8 cellular contexts compared by ENCODE assay signal in the genomic region with DNA sequence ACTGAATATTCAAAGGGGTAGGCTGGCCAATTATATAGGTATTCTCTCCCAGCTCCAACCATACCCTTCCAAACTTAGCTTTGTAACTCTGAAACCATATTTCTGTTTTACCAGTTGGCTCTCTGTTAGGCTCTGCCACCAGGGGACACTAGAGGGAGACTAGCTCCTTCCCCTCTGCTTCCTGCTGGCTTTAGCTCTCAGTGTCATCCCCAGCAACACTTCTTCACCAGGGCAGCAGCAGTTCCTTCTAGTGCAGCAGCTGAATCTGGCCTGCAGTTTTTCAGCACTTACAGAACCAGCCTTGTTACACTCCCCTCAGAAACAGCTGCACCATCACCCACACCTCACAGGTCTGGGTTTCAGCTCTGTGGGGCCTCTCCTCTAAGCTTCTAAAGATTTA. TPM values are rescaled to one million over a fixed set of nuclear protein-coding genes. Genes with fewer than 3 reads are reported as not detected.
A peak's percentile ranks its signal among the peaks of the same experiment; 100 is the strongest.
DNase-seq lines count a peak whose midpoint lies in the region; ATAC-seq, FAIRE-seq and TF ChIP-seq lines count a peak whose summit lies in the region.

No MANE protein-coding gene starts in this region.

- FAIRE-seq in GM12878 (lab: Jason Lieb, UNC) = no peak

- H3K27me3 ChIP-seq in GM12878 (replicated peaks in 1 of 2; ENCODE audit: control insufficient read depth in 2 of 2, insufficient read depth in 2 of 2, low read length in 1 of 2) (no peaks in the 10 kb centered on the region), trophoblast cell (ENCODE audit: insufficient read depth, low read length) (no peaks in the 10 kb centered on the region)

- TF ChIP-seq EP300 in GM12878 (IDR thresholded peaks at IDR 0.05; ENCODE audit: borderline replicate concordance in 1 of 2, control insufficient read depth in 1 of 2, low read depth in 2 of 2, low read length in 2 of 2) = no peak

- H4K12ac ChIP-seq in trophoblast cell (ENCODE audit: low read depth, low read length) = no peak overlapping the region

- no peak overlapping the region for H2BK120ac ChIP-seq in trophoblast cell (ENCODE audit: insufficient read depth, low read length, poor library complexity)

- CTCF ChIA-PET in GM12878 (lab: Yijun Ruan, JAX) = interaction anchor here (0.7 to 2.4 kb wide), 9 partner anchors 10 to 241 kb away, joined by 3 to 20 read pairs (median 4); no protein-coding TSS in a partner anchor

- H2BK12ac ChIP-seq in trophoblast cell (ENCODE audit: low read length) = no peak overlapping the region

- no peak overlapping the region for H3K18ac ChIP-seq in trophoblast cell (ENCODE audit: low read length)

- SMC1A ChIA-PET in GM12878 (lab: Charles Lee; ENCODE audit: uncharacterized antibody, unreplicated experiment) = interaction anchor here (0.6 to 1.0 kb wide), 5 partner anchors 159 to 241 kb away, joined by 3 to 5 read pairs (median 4); no protein-coding TSS in a partner anchor

- POLR2A ChIA-PET in GM12878 (lab: Charles Lee) = no interaction called here

- peak; percentile 33 for TF ChIP-seq RAD21 in GM12878 (IDR thresholded peaks at IDR 0.05; ENCODE audit: insufficient read depth, low read depth, low read length)

- TF ChIP-seq CTCF in GM12873 (IDR thresholded peaks at IDR 0.05; ENCODE audit: insufficient read depth, low read depth, low read length, missing control alignments) (peak; percentile 74), GM12878 (IDR thresholded peaks at IDR 0.05 in 2 of 3, conservative IDR thresholded peaks at IDR 0.05 in 1 of 3; ENCODE audit: control insufficient read depth in 2 of 3, extremely low read depth in 1 of 3, insufficient read depth in 1 of 3, low read depth in 3 of 3, low read length in 3 of 3) (peak; percentile 40 to 52 (median 51))

- H2AFZ ChIP-seq in GM12878 (ENCODE audit: control insufficient read depth, low read depth, low read length) (no peak overlapping the region), trophoblast cell (ENCODE audit: insufficient read depth, low read length, poor library complexity) (no peak overlapping the region)

- no peak overlapping the region for H2BK5ac ChIP-seq in trophoblast cell (ENCODE audit: low read depth, low read length, poor library complexity)

- RAD21 ChIA-PET in GM12878 (lab: Charles Lee; ENCODE audit: unreplicated experiment) = interaction anchor here (1.1 kb wide), 1 partner anchor 237 kb away, joined by 11 read pairs; no protein-coding TSS in a partner anchor

- H3K79me2 ChIP-seq in GM12878 (ENCODE audit: control insufficient read depth, insufficient read depth, low read length) (no peaks in the 10 kb centered on the region), trophoblast cell (ENCODE audit: control insufficient read depth, insufficient read depth, low read length, poor library complexity) (peaks cover 2% of the 10 kb centered on the region)

- no peaks in the 10 kb centered on the region for H3K4me1 ChIP-seq in GM12878 (ENCODE audit: control insufficient read depth, insufficient read depth, low read length)
- peaks cover 2 to 3% of the 10 kb centered on the region in 2 experiments for H3K4me1 ChIP-seq in trophoblast cell (ENCODE audit: control insufficient read depth in 1 of 2, insufficient read depth in 2 of 2, low read length in 2 of 2)

- H3K9ac ChIP-seq in GM12878 (ENCODE audit: control insufficient read depth, insufficient read depth, low read length) (no peak overlapping the region), trophoblast cell (ENCODE audit: low read length) (no peak overlapping the region)

- no peaks in the 10 kb centered on the region for H3K79me1 ChIP-seq in trophoblast cell (ENCODE audit: low read length)

- DNase-seq in NCI-H1092 (lab: John Stamatoyannopoulos, UW) (peak; percentile 15), GM12878 (ENCODE audit: low read depth, low spot score) (no peak), trophoblast cell (peak; percentile 39 to 73), medulla oblongata (ENCODE audit: extremely low spot score) (no peak), posterior cingulate gyrus (no peak), NCI-H446 treated with DMSO at 0.1 percent for 48 hours (lab: John Stamatoyannopoulos, UW) (no peak)

- intact Hi-C loops in GM12878 (cut with micrococcal nuclease; ENCODE audit: unreplicated experiment) = no loop called here
- intact Hi-C loops in posterior cingulate gyrus (cut with DNase I) = no loop called here

- in situ Hi-C loops in GM12878 (cut with MboI) = no loop called here

- H4K8ac ChIP-seq in trophoblast cell (ENCODE audit: low read depth, low read length) = no peak overlapping the region

- H3K27ac ChIP-seq in GM12878 (ENCODE audit: control insufficient read depth, insufficient read depth) (no peak overlapping the region), trophoblast cell (ENCODE audit: low read depth, low read length) (no peak overlapping the region)

- no peak overlapping the region for H3K23ac ChIP-seq in trophoblast cell (ENCODE audit: low read length)

- H3K4ac ChIP-seq in trophoblast cell (ENCODE audit: low read depth, low read length) = no peak overlapping the region

- H2AK5ac ChIP-seq in trophoblast cell (ENCODE audit: low read length) = no peak overlapping the region

- H4K20me1 ChIP-seq in GM12878 (ENCODE audit: control insufficient read depth, insufficient read depth) = no peaks in the 10 kb centered on the region

- no peak for TF ChIP-seq POLR2A in GM12878 (IDR thresholded peaks at IDR 0.05; ENCODE audit: low read depth, low read length)

- ATAC-seq in GM12878 = peak; percentile 58; the same call in 2 of the 3 replicates
- ATAC-seq in GM21423 (IDR thresholded peaks at IDR 0.05; ENCODE audit: unreplicated experiment) = no peak

- no peaks in the 10 kb centered on the region for H3K36me3 ChIP-seq in GM12878 (ENCODE audit: control insufficient read depth in 2 of 2, insufficient read depth in 2 of 2, low read length in 1 of 2)
- peaks cover 0 to 2% of the 10 kb centered on the region in 2 experiments for H3K36me3 ChIP-seq in trophoblast cell (ENCODE audit: control insufficient read depth in 1 of 2, insufficient read depth in 2 of 2, low read length in 2 of 2)

- BruUV-seq in GM12878 (replicated peaks; lab: Mats Ljungman, UMichigan) = no TSS peak

- peaks cover 3% of the 10 kb centered on the region; the same call in 2 of the 3 replicates for H3K9me3 ChIP-seq in GM12878 (replicated peaks; ENCODE audit: control insufficient read depth, insufficient read depth, low read length)
- peaks cover 1% of the 10 kb centered on the region for H3K9me3 ChIP-seq in trophoblast cell (ENCODE audit: insufficient read depth, low read depth, low read length)

- H4K91ac ChIP-seq in trophoblast cell (ENCODE audit: low read depth, low read length) = no peak overlapping the region

- H3K14ac ChIP-seq in trophoblast cell (ENCODE audit: low read length) = no peak overlapping the region

- no peak overlapping the region for H3K4me2 ChIP-seq in GM12878 (ENCODE audit: control insufficient read depth, insufficient read depth)
- no peak overlapping the region for H3K4me2 ChIP-seq in trophoblast cell (ENCODE audit: low read length)

- H3K4me3 ChIP-seq in GM12878 (no peak overlapping the region), trophoblast cell (ENCODE audit: low read depth, low read length) (no peak overlapping the region)

TF ChIP-seq in GM12878, 131 proteins besides CTCF, POLR2A, EP300 and RAD21:
- TF ChIP-seq, protein P1, sequence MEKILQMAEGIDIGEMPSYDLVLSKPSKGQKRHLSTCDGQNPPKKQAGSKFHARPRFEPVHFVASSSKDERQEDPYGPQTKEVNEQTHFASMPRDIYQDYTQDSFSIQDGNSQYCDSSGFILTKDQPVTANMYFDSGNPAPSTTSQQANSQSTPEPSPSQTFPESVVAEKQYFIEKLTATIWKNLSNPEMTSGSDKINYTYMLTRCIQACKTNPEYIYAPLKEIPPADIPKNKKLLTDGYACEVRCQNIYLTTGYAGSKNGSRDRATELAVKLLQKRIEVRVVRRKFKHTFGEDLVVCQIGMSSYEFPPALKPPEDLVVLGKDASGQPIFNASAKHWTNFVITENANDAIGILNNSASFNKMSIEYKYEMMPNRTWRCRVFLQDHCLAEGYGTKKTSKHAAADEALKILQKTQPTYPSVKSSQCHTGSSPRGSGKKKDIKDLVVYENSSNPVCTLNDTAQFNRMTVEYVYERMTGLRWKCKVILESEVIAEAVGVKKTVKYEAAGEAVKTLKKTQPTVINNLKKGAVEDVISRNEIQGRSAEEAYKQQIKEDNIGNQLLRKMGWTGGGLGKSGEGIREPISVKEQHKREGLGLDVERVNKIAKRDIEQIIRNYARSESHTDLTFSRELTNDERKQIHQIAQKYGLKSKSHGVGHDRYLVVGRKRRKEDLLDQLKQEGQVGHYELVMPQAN (conservative IDR thresholded peaks at IDR 0.05) = no peak
- peak; percentile 31; the same call in 1 of the 2 replicates for TF ChIP-seq SMC3 (IDR thresholded peaks at IDR 0.05; ENCODE audit: borderline replicate concordance, low read length)

RNA-seq across cellular contexts. Expression of gene DOCK9, which starts 51.0 kb away (rescaled TPM):
- total RNA-seq in GM12878 (2013; cell fraction: nucleolus; rRNA removed) = 2.5 and 6.7 TPM in 2 replicates
- 0.73 and 2.6 TPM in 2 replicates for total RNA-seq in GM12878 (2014; rRNA removed)
- total RNA-seq in GM12878 (2014; rRNA removed; fragmentation: Illumina TruSeq; extraction: Trizol) = 1.1 and 1.2 TPM in 2 replicates
- 1.5 TPM in 2 replicates for total RNA-seq in GM12878 (2021)
- polyA plus RNA-seq in GM12878 (2011; ENCODE audit: low read depth) = 5.2 TPM
- 2.0 and 2.9 TPM in 2 replicates for polyA plus RNA-seq in GM12878 (2011; rRNA removed)
- 1.4 and 1.8 TPM in 2 replicates for polyA plus RNA-seq in GM12878 (2011; cell fraction: cytosol; rRNA removed)
- 3.2 and 6.4 TPM in 2 replicates for polyA plus RNA-seq in GM12878 (2011; cell fraction: nucleus; rRNA removed)
- 6.1 and 6.6 TPM in 2 replicates for polyA plus RNA-seq in GM12878 (2012)
- 0.90 and 0.95 TPM in 2 replicates for polyA plus RNA-seq in GM12878 (2014; fragmentation: Illumina TruSeq; extraction: Trizol)
- polyA plus RNA-seq in GM12878 (2014; fragmentation: Nextera tagmentation; extraction: Ambion mirVana) = under 1 TPM; 0.09 to 0.19 TPM
- polyA plus RNA-seq in GM12878 (2014; rRNA removed) = 0.67 and 1.2 TPM in 2 replicates
- under 1 TPM; 0.48 to 0.75 TPM for polyA plus RNA-seq in GM12878 (2016; fragmentation: Nextera tagmentation; extraction: Ambion mirVana)
- polyA minus RNA-seq in GM12878 (2011; rRNA and poly(A)+ RNA removed) = 2.7 and 4.4 TPM in 2 replicates
- polyA minus RNA-seq in GM12878 (2011; cell fraction: cytosol; rRNA and poly(A)+ RNA removed) = 1.6 and 3.2 TPM in 2 replicates
- polyA minus RNA-seq in GM12878 (2011; cell fraction: nucleus; rRNA and poly(A)+ RNA removed) = 2.9 and 5.0 TPM in 2 replicates
- polyA plus RNA-seq in trophoblast cell (2013) = 135 and 138 TPM in 2 replicates

Comparison
In these comparisons a context has a peak if more than half of its experiments do, and no peak if none do; other contexts are left out.
1. DNase-seq: peak in NCI-H1092 (single experiment) and trophoblast cell (2 of 2); none in GM12878 (single experiment), medulla oblongata (single experiment), posterior cingulate gyrus (0 of 10) and NCI-H446 treated with DMSO at 0.1 percent for 48 hours (single experiment).